ENCODE assay signal across 8 cellular contexts in genomic region chr17:81253358-81254131, GRCh38.
DNase-seq lines count a peak whose midpoint lies in the region; ATAC-seq and TF ChIP-seq lines count a peak whose summit lies in the region.

No MANE protein-coding gene starts in this region.

- H3K27me3 ChIP-seq in GM06990 (replicated peaks; ENCODE audit: control insufficient read depth, insufficient read depth, low read length): no peaks in the 10 kb centered on the region

- peak overlapping the region; percentile 42 for H3K27ac Mint-ChIP-seq in memory B cell

- TF ChIP-seq CTCF in GM06990 (IDR thresholded peaks at IDR 0.05; ENCODE audit: insufficient read depth, low read length, poor library complexity, severe bottlenecking): peak; percentile 70
- peak; percentile 83 for TF ChIP-seq CTCF in choroid plexus epithelial cell (conservative IDR thresholded peaks at IDR 0.05; ENCODE audit: low read depth, low read length)

- H3K9me3 Mint-ChIP-seq in memory B cell: no peaks in the 10 kb centered on the region

- H3K36me3 ChIP-seq in GM06990 (ENCODE audit: control insufficient read depth, insufficient read depth, low read length): peaks cover 37% of the 10 kb centered on the region

- peaks cover 12% of the 10 kb centered on the region for H3K4me1 Mint-ChIP-seq in memory B cell

- H3K4me3 Mint-ChIP-seq in memory B cell: no peak overlapping the region

- H3K27me3 Mint-ChIP-seq in memory B cell: no peaks in the 10 kb centered on the region

- H3K4me3 ChIP-seq in GM06990 (replicated peaks; ENCODE audit: low read depth, low read length) (no peak overlapping the region), choroid plexus epithelial cell (ENCODE audit: low read depth, low read length) (no peak overlapping the region)

- H3K36me3 Mint-ChIP-seq in memory B cell: peaks cover 10% of the 10 kb centered on the region

- ATAC-seq in memory B cell (ENCODE audit: low read depth) (peak; percentile 73), GM21390 (IDR thresholded peaks at IDR 0.05; ENCODE audit: unreplicated experiment) (no peak), GM21528 (IDR thresholded peaks at IDR 0.05; ENCODE audit: low FRiP score, unreplicated experiment) (no peak)

- DNase-seq in GM06990 (ENCODE audit: extremely low read depth, insufficient read length): no peak
- DNase-seq in NCI-H1694 treated with DMSO at 0.1 percent for 48 hours (lab: John Stamatoyannopoulos, UW): peak; percentile 70
- DNase-seq in activated CD4-positive, alpha-beta T cell treated with anti-CD3 and anti-CD28 coated beads for 4 hours: peak; percentile 53 to 67
- DNase-seq in choroid plexus epithelial cell (ENCODE audit: low read depth): peak; percentile 55
- DNase-seq in memory B cell (ENCODE audit: low spot score in 2 of 2): peak; percentile 59 to 62
- DNase-seq in stimulated activated CD8-positive, alpha-beta memory T cell treated with anti-CD3 and anti-CD28 coated beads, Interleukin-4, amount 100 ng/mL, for 48 hours: peak; percentile 67
